Comparison of ENCODE assay signal across 2 cellular contexts in genomic region chr1:41495171-41495948, GRCh38.
TF ChIP-seq lines count a peak whose summit lies in the region.

No MANE protein-coding gene starts in this region.

TF ChIP-seq in HEK293, 187 proteins besides CTCF, POLR2A, EP300 and RAD21 (continued from another document and continues in another):
- TF ChIP-seq ZSCAN4 (tag by site-specific recombination; IDR thresholded peaks at IDR 0.05) (no peak), ZNF19 (tag by site-specific recombination; IDR thresholded peaks at IDR 0.05; ENCODE audit: low read depth) (no peak), PBX3 (CRISPR knock-in tag; IDR thresholded peaks at IDR 0.05) (no peak), ZNF701 (tag by site-specific recombination; IDR thresholded peaks at IDR 0.05) (no peak), ZNF664 (tag by site-specific recombination; IDR thresholded peaks at IDR 0.05) (no peak), ZNF501 (tag by site-specific recombination; IDR thresholded peaks at IDR 0.05) (no peak), ZBTB17 (tag by site-specific recombination; IDR thresholded peaks at IDR 0.05) (peak; percentile 77), RBAK (tag by site-specific recombination; IDR thresholded peaks at IDR 0.05) (no peak), ZNF530 (tag by site-specific recombination; IDR thresholded peaks at IDR 0.05; ENCODE audit: low read depth) (no peak), ZNF10 (tag by site-specific recombination; IDR thresholded peaks at IDR 0.05) (0 out of 2 replicates have a peak, but pooled peaks have one; percentile 31), ZNF366 (tag by site-specific recombination; conservative IDR thresholded peaks at IDR 0.05) (no peak), ZNF2 (tag by site-specific recombination; IDR thresholded peaks at IDR 0.05) (peak; percentile 38; the same call in 1 of the 2 replicates), MZF1 (tag by site-specific recombination; IDR thresholded peaks at IDR 0.05; ENCODE audit: borderline replicate concordance) (no peak), ZNF335 (tag by site-specific recombination; conservative IDR thresholded peaks at IDR 0.05) (peak; percentile 16; the same call in 1 of the 2 replicates), BCL11B (tag by site-specific recombination; IDR thresholded peaks at IDR 0.05; ENCODE audit: low read depth) (no peak), ZNF423 (tag by site-specific recombination; IDR thresholded peaks at IDR 0.05) (no peak), ZNF777 (tag by site-specific recombination; IDR thresholded peaks at IDR 0.05; ENCODE audit: borderline replicate concordance) (no peak), ZIC2 (tag by site-specific recombination; IDR thresholded peaks at IDR 0.05) (peak; percentile 38; the same call in 1 of the 2 replicates), KLF10 (tag by site-specific recombination; IDR thresholded peaks at IDR 0.05) (no peak), ZNF202 (tag by site-specific recombination; IDR thresholded peaks at IDR 0.05; ENCODE audit: borderline replicate concordance) (no peak), ZNF677 (tag by site-specific recombination; IDR thresholded peaks at IDR 0.05) (no peak), TSHZ1 (tag by site-specific recombination; IDR thresholded peaks at IDR 0.05; ENCODE audit: borderline replicate concordance) (no peak)
- TF ChIP-seq, protein P1, sequence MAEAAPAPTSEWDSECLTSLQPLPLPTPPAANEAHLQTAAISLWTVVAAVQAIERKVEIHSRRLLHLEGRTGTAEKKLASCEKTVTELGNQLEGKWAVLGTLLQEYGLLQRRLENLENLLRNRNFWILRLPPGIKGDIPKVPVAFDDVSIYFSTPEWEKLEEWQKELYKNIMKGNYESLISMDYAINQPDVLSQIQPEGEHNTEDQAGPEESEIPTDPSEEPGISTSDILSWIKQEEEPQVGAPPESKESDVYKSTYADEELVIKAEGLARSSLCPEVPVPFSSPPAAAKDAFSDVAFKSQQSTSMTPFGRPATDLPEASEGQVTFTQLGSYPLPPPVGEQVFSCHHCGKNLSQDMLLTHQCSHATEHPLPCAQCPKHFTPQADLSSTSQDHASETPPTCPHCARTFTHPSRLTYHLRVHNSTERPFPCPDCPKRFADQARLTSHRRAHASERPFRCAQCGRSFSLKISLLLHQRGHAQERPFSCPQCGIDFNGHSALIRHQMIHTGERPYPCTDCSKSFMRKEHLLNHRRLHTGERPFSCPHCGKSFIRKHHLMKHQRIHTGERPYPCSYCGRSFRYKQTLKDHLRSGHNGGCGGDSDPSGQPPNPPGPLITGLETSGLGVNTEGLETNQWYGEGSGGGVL (tag by site-specific recombination; IDR thresholded peaks at IDR 0.05): no peak
- TF ChIP-seq, protein P2, sequence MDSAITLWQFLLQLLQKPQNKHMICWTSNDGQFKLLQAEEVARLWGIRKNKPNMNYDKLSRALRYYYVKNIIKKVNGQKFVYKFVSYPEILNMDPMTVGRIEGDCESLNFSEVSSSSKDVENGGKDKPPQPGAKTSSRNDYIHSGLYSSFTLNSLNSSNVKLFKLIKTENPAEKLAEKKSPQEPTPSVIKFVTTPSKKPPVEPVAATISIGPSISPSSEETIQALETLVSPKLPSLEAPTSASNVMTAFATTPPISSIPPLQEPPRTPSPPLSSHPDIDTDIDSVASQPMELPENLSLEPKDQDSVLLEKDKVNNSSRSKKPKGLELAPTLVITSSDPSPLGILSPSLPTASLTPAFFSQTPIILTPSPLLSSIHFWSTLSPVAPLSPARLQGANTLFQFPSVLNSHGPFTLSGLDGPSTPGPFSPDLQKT (IDR thresholded peaks at IDR 0.05; ENCODE audit: borderline replicate concordance, low read depth, low read length): no peak

TF ChIP-seq in WTC11, 78 proteins besides CTCF, POLR2A, EP300 and RAD21 (continued from another document):
- TF ChIP-seq ZNF532 (CRISPR knock-in tag; IDR thresholded peaks at IDR 0.05; ENCODE audit: borderline replicate concordance) (no peak), RELA (CRISPR knock-in tag; IDR thresholded peaks at IDR 0.05; ENCODE audit: borderline replicate concordance) (no peak), TP53 (CRISPR knock-in tag; IDR thresholded peaks at IDR 0.05) (no peak), HMGXB4 (CRISPR knock-in tag; IDR thresholded peaks at IDR 0.05) (no peak), ZNF219 (CRISPR knock-in tag; IDR thresholded peaks at IDR 0.05; ENCODE audit: borderline replicate concordance) (no peak)
- TF ChIP-seq, protein P3, sequence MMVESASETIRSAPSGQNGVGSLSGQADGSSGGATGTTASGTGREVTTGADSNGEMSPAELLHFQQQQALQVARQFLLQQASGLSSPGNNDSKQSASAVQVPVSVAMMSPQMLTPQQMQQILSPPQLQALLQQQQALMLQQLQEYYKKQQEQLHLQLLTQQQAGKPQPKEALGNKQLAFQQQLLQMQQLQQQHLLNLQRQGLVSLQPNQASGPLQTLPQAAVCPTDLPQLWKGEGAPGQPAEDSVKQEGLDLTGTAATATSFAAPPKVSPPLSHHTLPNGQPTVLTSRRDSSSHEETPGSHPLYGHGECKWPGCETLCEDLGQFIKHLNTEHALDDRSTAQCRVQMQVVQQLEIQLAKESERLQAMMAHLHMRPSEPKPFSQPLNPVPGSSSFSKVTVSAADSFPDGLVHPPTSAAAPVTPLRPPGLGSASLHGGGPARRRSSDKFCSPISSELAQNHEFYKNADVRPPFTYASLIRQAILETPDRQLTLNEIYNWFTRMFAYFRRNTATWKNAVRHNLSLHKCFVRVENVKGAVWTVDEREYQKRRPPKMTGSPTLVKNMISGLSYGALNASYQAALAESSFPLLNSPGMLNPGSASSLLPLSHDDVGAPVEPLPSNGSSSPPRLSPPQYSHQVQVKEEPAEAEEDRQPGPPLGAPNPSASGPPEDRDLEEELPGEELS (CRISPR knock-in tag; IDR thresholded peaks at IDR 0.05): no peak
- TF ChIP-seq, protein P4, sequence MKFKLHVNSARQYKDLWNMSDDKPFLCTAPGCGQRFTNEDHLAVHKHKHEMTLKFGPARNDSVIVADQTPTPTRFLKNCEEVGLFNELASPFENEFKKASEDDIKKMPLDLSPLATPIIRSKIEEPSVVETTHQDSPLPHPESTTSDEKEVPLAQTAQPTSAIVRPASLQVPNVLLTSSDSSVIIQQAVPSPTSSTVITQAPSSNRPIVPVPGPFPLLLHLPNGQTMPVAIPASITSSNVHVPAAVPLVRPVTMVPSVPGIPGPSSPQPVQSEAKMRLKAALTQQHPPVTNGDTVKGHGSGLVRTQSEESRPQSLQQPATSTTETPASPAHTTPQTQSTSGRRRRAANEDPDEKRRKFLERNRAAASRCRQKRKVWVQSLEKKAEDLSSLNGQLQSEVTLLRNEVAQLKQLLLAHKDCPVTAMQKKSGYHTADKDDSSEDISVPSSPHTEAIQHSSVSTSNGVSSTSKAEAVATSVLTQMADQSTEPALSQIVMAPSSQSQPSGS (CRISPR knock-in tag; IDR thresholded peaks at IDR 0.05; ENCODE audit: borderline replicate concordance, low read depth): no peak
- TF ChIP-seq, protein P5, sequence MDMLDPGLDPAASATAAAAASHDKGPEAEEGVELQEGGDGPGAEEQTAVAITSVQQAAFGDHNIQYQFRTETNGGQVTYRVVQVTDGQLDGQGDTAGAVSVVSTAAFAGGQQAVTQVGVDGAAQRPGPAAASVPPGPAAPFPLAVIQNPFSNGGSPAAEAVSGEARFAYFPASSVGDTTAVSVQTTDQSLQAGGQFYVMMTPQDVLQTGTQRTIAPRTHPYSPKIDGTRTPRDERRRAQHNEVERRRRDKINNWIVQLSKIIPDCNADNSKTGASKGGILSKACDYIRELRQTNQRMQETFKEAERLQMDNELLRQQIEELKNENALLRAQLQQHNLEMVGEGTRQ (CRISPR knock-in tag; IDR thresholded peaks at IDR 0.05): no peak
